In the genomic region with DNA sequence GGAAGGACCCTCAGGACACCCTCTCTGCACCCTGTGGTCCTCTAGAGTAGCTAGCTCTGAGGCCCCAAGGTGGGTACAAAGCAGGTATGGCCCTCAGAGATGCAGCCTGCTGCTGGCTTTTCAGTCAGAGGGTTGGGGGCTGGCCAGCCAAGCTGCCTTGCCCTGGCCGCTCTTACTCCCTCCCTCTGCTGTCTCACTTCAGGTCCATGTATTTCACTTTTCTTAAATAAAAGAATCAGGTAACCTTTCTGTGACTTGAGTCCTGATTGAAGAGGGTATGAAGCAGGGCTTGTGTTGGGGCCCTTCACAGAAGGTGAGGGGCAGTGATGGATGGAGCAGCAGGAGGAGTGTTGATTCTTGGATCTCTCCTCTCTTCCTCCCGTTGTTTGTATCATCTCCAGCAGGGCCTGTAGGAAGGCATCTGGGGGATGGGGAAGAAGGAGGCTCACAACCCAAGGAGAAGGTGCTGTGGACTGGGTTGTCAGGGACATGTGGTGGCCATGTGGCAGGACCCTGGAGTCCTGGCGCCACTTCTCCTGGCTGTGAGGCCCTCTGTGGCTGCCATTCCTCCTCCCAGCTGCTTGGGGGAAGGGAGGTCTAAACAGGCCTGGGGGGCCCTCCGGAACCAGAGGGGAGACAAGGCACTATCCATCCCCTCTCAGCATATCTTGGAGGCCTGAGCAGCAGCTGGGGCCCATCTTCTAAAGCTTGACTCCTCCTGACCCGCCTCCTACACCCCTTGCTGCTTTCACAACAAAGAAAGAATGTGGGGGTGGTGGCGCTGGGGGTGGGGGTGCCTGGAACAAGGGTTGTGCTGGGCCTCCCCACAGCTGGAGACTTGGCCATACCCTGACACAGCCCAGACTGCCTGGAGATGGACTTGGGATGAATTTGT, we compare ENCODE assay signal across 6 cellular contexts. TPM values are rescaled to one million over a fixed set of nuclear protein-coding genes. Genes with fewer than 3 reads are reported as not detected.
DNase-seq lines count a peak whose midpoint lies in the region; ATAC-seq lines count a peak whose summit lies in the region.

No MANE protein-coding gene starts in this region.

- no peaks in the 10 kb centered on the region for H3K36me3 ChIP-seq in ACC112 (ENCODE audit: insufficient read depth, low read length)

- ATAC-seq in HG03469 (IDR thresholded peaks at IDR 0.05; ENCODE audit: unreplicated experiment) = no peak

- H3K27me3 ChIP-seq in ACC112 (ENCODE audit: insufficient read depth, low read length) = no peaks in the 10 kb centered on the region

- H3K4me1 ChIP-seq in ACC112 (ENCODE audit: control insufficient read depth, insufficient read depth, low read length, unreplicated experiment) = peaks cover 17% of the 10 kb centered on the region

- H2AFZ ChIP-seq in ACC112 (ENCODE audit: low read length, unreplicated experiment) = no peak overlapping the region

- peak; percentile 59 for DNase-seq in RPMI7951 (ENCODE audit: low read depth)
- peak; percentile 48 for DNase-seq in iris pigment epithelial cell (ENCODE audit: low read depth)
- no peak for DNase-seq in NCI-H1105 treated with DMSO at 0.1 percent for 48 hours (lab: John Stamatoyannopoulos, UW)
- DNase-seq in midbrain (lab: John Stamatoyannopoulos, UW) = no peak

- no peak overlapping the region for H3K27ac ChIP-seq in ACC112 (ENCODE audit: low read depth, low read length)

- peak overlapping the region; percentile 99 for H3K4me3 ChIP-seq in ACC112 (ENCODE audit: low read depth, low read length)

- peaks cover 23% of the 10 kb centered on the region for H3K79me2 ChIP-seq in ACC112 (ENCODE audit: control insufficient read depth, insufficient read depth, low read length, unreplicated experiment)

RNA-seq across cellular contexts. Expression of gene PTK7, which starts 1.0 kb away (rescaled TPM):
- total RNA-seq in RPMI7951 (2014; rRNA removed; shearing (Covaris generic)) = 59.6 and 66.4 TPM in 2 replicates

RNA-seq across cellular contexts. Expression of gene KLC4, which starts 15.7 kb away (rescaled TPM):
- total RNA-seq in RPMI7951 (2014; rRNA removed; shearing (Covaris generic)) = 9.4 and 12.3 TPM in 2 replicates

RNA-seq across cellular contexts. Expression of gene MRPL2, which starts 15.9 kb away (rescaled TPM):
- total RNA-seq in RPMI7951 (2014; rRNA removed; shearing (Covaris generic)) = 50.0 and 54.3 TPM in 2 replicates

RNA-seq across cellular contexts. Expression of gene CUL7, which starts 21.4 kb away (rescaled TPM):
- total RNA-seq in RPMI7951 (2014; rRNA removed; shearing (Covaris generic)) = 16.5 and 18.2 TPM in 2 replicates

RNA-seq across cellular contexts. Expression of gene RRP36, which starts 53.7 kb away (rescaled TPM):
- total RNA-seq in RPMI7951 (2014; rRNA removed; shearing (Covaris generic)) = 117 and 148 TPM in 2 replicates

Comparison
In these comparisons a context has a peak if more than half of its experiments do, and no peak if none do; other contexts are left out.
1. DNase-seq: peak in RPMI7951 (single experiment) and iris pigment epithelial cell (single experiment); none in NCI-H1105 treated with DMSO at 0.1 percent for 48 hours (single experiment) and midbrain (single experiment).